23 cellular contexts compared by ENCODE assay signal in genomic region chr4:20543131-20543530, GRCh38.
"Had no signal": no experiment of that assay in that cellular context is flagged by ENCODE, and none has a peak within 500 bp of the region (broad histone marks: within the 10 kb centered on the region; RNA-seq: fewer than 3 reads in every experiment).

No MANE protein-coding gene starts in this region.

- H3K27me3 Mint-ChIP-seq: activated naive CD8-positive, alpha-beta T cell; activated T-helper 17 cell treated with anti-CD3 and anti-CD28 coated beads, Interleukin-2, amount 50 U/mL, for 72 hours had no signal

- H3K4me1 Mint-ChIP-seq: activated T-helper 17 cell treated with anti-CD3 and anti-CD28 coated beads, Interleukin-2, amount 50 U/mL, for 72 hours had no signal

- H3K36me3 Mint-ChIP-seq: activated CD4-positive, alpha-beta memory T cell treated with anti-CD3 and anti-CD28 coated beads for 36 hours; activated naive CD8-positive, alpha-beta T cell had no signal

- H3K4me3 ChIP-seq: cardiac muscle cell, K562, Peyer's patch, SJCRH30 had no signal

- H3K9me3 Mint-ChIP-seq: activated CD4-positive, alpha-beta memory T cell treated with anti-CD3 and anti-CD28 coated beads for 36 hours; activated naive CD4-positive, alpha-beta T cell treated with anti-CD3 and anti-CD28 coated beads for 36 hours; activated T-cell treated with anti-CD3 and anti-CD28 coated beads, Interleukin-2, amount 50 U/mL, for 4 hours; activated T-helper 17 cell treated with anti-CD3 and anti-CD28 coated beads, Interleukin-2, amount 50 U/mL, for 72 hours; T-helper 1 cell treated with Interleukin-12 subunit alpha and Interleukin-12 subunit beta and Interleukin-4 antibody, amounts not matched to agents 30 μg/mL and 1 μg/mL, for 36 hours had no signal

- H3K4me3 Mint-ChIP-seq: activated CD4-positive, alpha-beta memory T cell treated with anti-CD3 and anti-CD28 coated beads for 36 hours; activated naive CD4-positive, alpha-beta T cell treated with anti-CD3 and anti-CD28 coated beads for 36 hours; activated naive CD8-positive, alpha-beta T cell; activated T-cell treated with anti-CD3 and anti-CD28 coated beads, Interleukin-2, amount 50 U/mL, for 4 hours; activated T-helper 17 cell treated with anti-CD3 and anti-CD28 coated beads, Interleukin-2, amount 50 U/mL, for 72 hours; T-helper 1 cell treated with Interleukin-12 subunit alpha and Interleukin-12 subunit beta and Interleukin-4 antibody, amounts not matched to agents 30 μg/mL and 1 μg/mL, for 36 hours had no signal

- H3K27ac Mint-ChIP-seq: activated CD4-positive, alpha-beta memory T cell treated with anti-CD3 and anti-CD28 coated beads for 36 hours; activated naive CD4-positive, alpha-beta T cell treated with anti-CD3 and anti-CD28 coated beads for 36 hours; activated naive CD8-positive, alpha-beta T cell; activated T-helper 17 cell treated with anti-CD3 and anti-CD28 coated beads, Interleukin-2, amount 50 U/mL, for 72 hours; T-helper 1 cell treated with Interleukin-12 subunit alpha and Interleukin-12 subunit beta and Interleukin-4 antibody, amounts not matched to agents 30 μg/mL and 1 μg/mL, for 36 hours had no signal

- DNase-seq: activated CD4-positive, alpha-beta memory T cell treated with anti-CD3 and anti-CD28 coated beads for 36 hours; activated CD4-positive, alpha-beta T cell treated with anti-CD3 and anti-CD28 coated beads for 48 hours; activated CD4-positive, CD25-positive, alpha-beta regulatory T cell treated with anti-CD3 and anti-CD28 coated beads, Interleukin-2, amount 50 U/mL, for 72 hours; activated CD8-positive, alpha-beta memory T cell treated with anti-CD3 and anti-CD28 coated beads for 24 hours; activated gamma-delta T cell; activated naive CD4-positive, alpha-beta T cell treated with anti-CD3 and anti-CD28 coated beads for 36 hours; activated T-cell treated with anti-CD3 and anti-CD28 coated beads, Interleukin-2, amount 50 U/mL, for 4 hours; brain microvascular endothelial cell; Karpas-422; NCI-H1048; NCI-H1930; NCI-H345; NCI-H510A; NCI-H526 treated with DMSO at 0.1 percent for 48 hours; NK-92 treated with Interleukin-12 subunit alpha and Interleukin-12 subunit beta, amount 100 ng/mL, for 24 hours; Peyer's patch; Right ventricle myocardium superior; SJCRH30 had no signal

- ATAC-seq: activated T-cell treated with anti-CD3 and anti-CD28 coated beads, Interleukin-2, amount 50 U/mL, for 4 hours; activated T-helper 17 cell treated with anti-CD3 and anti-CD28 coated beads, Interleukin-2, amount 50 U/mL, for 72 hours; K562 had no signal
